Comparison of ENCODE assay signal across 8 cellular contexts in the genomic region with DNA sequence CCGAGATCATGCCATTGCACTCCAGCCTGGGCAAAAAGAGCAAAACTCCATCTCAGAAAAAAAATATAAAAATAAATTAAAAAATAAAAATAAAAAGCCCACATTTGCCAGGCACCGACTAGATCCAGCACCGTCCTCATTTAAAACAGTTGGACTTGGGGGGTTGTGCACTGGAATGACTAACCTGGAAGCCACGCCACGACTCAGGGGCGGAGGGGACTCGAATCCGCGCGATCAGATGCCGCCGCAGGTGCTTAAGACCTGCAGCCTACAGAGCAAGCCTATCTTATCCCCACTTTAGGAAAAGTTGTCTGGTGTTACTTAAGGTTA. TPM values are rescaled to one million over a fixed set of nuclear protein-coding genes. Genes with fewer than 3 reads are reported as not detected.
A peak's percentile ranks its signal among the peaks of the same experiment; 100 is the strongest.
DNase-seq lines count a peak whose midpoint lies in the region; ATAC-seq and TF ChIP-seq lines count a peak whose summit lies in the region.

No MANE protein-coding gene starts in this region.

- H3K4me1 Mint-ChIP-seq in naive thymus-derived CD4-positive, alpha-beta T cell = peaks cover 3 to 7% (median 5%) of the 10 kb centered on the region in 7 donors

- H3K9me3 ChIP-seq in AG04450 (ENCODE audit: control insufficient read depth, insufficient read depth, low read length) = no peaks in the 10 kb centered on the region
- H3K9me3 ChIP-seq in colonic mucosa = no peaks in the 10 kb centered on the region
- no peaks in the 10 kb centered on the region for H3K9me3 ChIP-seq in naive thymus-derived CD4-positive, alpha-beta T cell (ENCODE audit: control insufficient read depth in 2 of 3, low read length in 3 of 3)

- TF ChIP-seq CTCF in AG04450 (IDR thresholded peaks at IDR 0.05; ENCODE audit: low read depth, low read length) (no peak), colonic mucosa (IDR thresholded peaks at IDR 0.05) (no peak)

- POLR2A ChIA-PET in AG04450 (lab: Yijun Ruan, JAX) = no interaction called here
- POLR2A ChIA-PET in naive thymus-derived CD4-positive, alpha-beta T cell (lab: Charles Lee) = no interaction called here

- H3K9ac ChIP-seq in colonic mucosa (ENCODE audit: low read depth in 2 of 2, low read length in 2 of 2) = peak overlapping the region; percentile 55 to 63

- H3K27me3 ChIP-seq in AG04450 (ENCODE audit: control insufficient read depth, insufficient read depth, low read length) = no peaks in the 10 kb centered on the region
- no peaks in the 10 kb centered on the region for H3K27me3 ChIP-seq in colonic mucosa
- H3K27me3 ChIP-seq in naive thymus-derived CD4-positive, alpha-beta T cell (ENCODE audit: control insufficient read depth in 2 of 2, insufficient read depth in 2 of 2, low read length in 2 of 2) = no peaks in the 10 kb centered on the region

- DNase-seq in AG04450 (ENCODE audit: low read depth, low spot score) (no peak), colonic mucosa (no peak), EL (no peak), NCI-H446 treated with DMSO at 0.1 percent for 48 hours (lab: John Stamatoyannopoulos, UW) (no peak)
- DNase-seq in naive thymus-derived CD4-positive, alpha-beta T cell = no peak
- no peak for DNase-seq in stimulated activated CD4-positive, alpha-beta T cell treated with anti-CD3 and anti-CD28 coated beads, Interleukin-4, amount 100 ng/mL, for 4 hours
- DNase-seq in activated naive CD4-positive, alpha-beta T cell treated with Interleukin-2 at 50 U/mL for 16 hours = no peak

- intact Hi-C loops in colonic mucosa (cut with DNase I) = no loop called here
- intact Hi-C loops in naive thymus-derived CD4-positive, alpha-beta T cell (cut with micrococcal nuclease) = loop anchor here in 1 of 2 donors (2.0 kb wide), 1 partner anchor 39 kb away; a partner anchor contains a TSS

- no peak overlapping the region for H3K27ac Mint-ChIP-seq in naive thymus-derived CD4-positive, alpha-beta T cell

- peak; percentile 6 for ATAC-seq in HG02678 (IDR thresholded peaks at IDR 0.05; ENCODE audit: unreplicated experiment)
- no peak for ATAC-seq in naive thymus-derived CD4-positive, alpha-beta T cell

- H3K27me3 Mint-ChIP-seq in naive thymus-derived CD4-positive, alpha-beta T cell = no peaks in the 10 kb centered on the region

- CTCF ChIA-PET in AG04450 (lab: Charles Lee) = no interaction called here
- CTCF ChIA-PET in naive thymus-derived CD4-positive, alpha-beta T cell (lab: Charles Lee) = no interaction called here

- peak overlapping the region; percentile 11 to 80 (median 70) for H3K4me3 Mint-ChIP-seq in naive thymus-derived CD4-positive, alpha-beta T cell

- no peaks in the 10 kb centered on the region for H3K9me3 Mint-ChIP-seq in naive thymus-derived CD4-positive, alpha-beta T cell

- peaks cover 0 to 4% (median 0%) of the 10 kb centered on the region in 5 donors for H3K36me3 Mint-ChIP-seq in naive thymus-derived CD4-positive, alpha-beta T cell

- H3K4me1 ChIP-seq in colonic mucosa = no peaks in the 10 kb centered on the region
- no peaks in the 10 kb centered on the region for H3K4me1 ChIP-seq in naive thymus-derived CD4-positive, alpha-beta T cell (ENCODE audit: control insufficient read depth in 2 of 2, insufficient read depth in 2 of 2, low read length in 2 of 2)

- H3K27ac ChIP-seq in AG04450 (ENCODE audit: low read depth, low read length) (no peak overlapping the region), colonic mucosa (no peak overlapping the region)
- H3K27ac ChIP-seq in naive thymus-derived CD4-positive, alpha-beta T cell (ENCODE audit: low read depth, low read length) = no peak overlapping the region

- H3K36me3 ChIP-seq in colonic mucosa = no peaks in the 10 kb centered on the region
- no peaks in the 10 kb centered on the region for H3K36me3 ChIP-seq in naive thymus-derived CD4-positive, alpha-beta T cell (ENCODE audit: control insufficient read depth in 2 of 3, insufficient read depth in 3 of 3, low read length in 3 of 3)

- H3K4me3 ChIP-seq in AG04450 (ENCODE audit: low read depth, low read length) (peak overlapping the region; percentile 47), colonic mucosa (peak overlapping the region; percentile 33)
- peak overlapping the region; percentile 56 for H3K4me3 ChIP-seq in naive thymus-derived CD4-positive, alpha-beta T cell (ENCODE audit: low read length)

RNA-seq across cellular contexts. Expression of a gene that starts 38.5 kb away (rescaled TPM):
- polyA plus RNA-seq in AG04450 (2011; rRNA removed) = 63.5 and 89.1 TPM in 2 replicates
- 12.3 and 22.9 TPM in 2 replicates for polyA minus RNA-seq in AG04450 (2011; rRNA and poly(A)+ RNA removed)
- 10 to 100 TPM; 42.4 to 45.7 TPM for total RNA-seq in colonic mucosa
- 10 to 100 TPM; 35.5 to 58.8 (median 47.4) TPM for total RNA-seq in naive thymus-derived CD4-positive, alpha-beta T cell
- polyA plus RNA-seq in naive thymus-derived CD4-positive, alpha-beta T cell = 10 to 100 TPM; 49.8 to 65.9 TPM

RNA-seq across cellular contexts. Expression of a gene that starts 39.2 kb away (rescaled TPM):
- 132 and 154 TPM in 2 replicates for polyA plus RNA-seq in AG04450 (2011; rRNA removed)
- 107 and 150 TPM in 2 replicates for polyA minus RNA-seq in AG04450 (2011; rRNA and poly(A)+ RNA removed)
- 100 to 1,000 TPM; 155 to 171 TPM for total RNA-seq in colonic mucosa
- total RNA-seq in naive thymus-derived CD4-positive, alpha-beta T cell = 100 to 1,000 TPM; 130 to 280 (median 162) TPM
- 100 to 1,000 TPM; 246 to 251 TPM for polyA plus RNA-seq in naive thymus-derived CD4-positive, alpha-beta T cell
